ENCODE assay signal across 11 cellular contexts in the genomic region with DNA sequence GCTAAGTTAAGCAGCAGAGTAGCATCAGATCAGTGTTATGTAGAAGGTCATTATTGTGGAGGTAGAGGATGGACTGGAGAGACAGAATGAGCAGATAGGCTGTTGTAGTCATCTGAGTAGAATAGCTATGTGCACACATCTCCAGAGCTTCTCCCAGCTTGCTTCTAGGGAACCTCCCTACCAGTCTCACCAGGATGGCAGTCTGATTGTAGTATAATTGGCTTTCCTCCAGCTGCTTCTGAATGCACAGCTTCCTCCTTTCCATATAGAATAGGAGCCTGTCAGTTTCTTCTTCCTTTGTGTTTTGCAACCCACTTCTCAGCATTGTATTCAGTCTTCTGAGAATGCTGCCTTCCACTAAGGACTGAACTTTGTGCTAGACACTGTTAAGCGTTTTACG. TPM values are rescaled to one million over a fixed set of nuclear protein-coding genes. Genes with fewer than 3 reads are reported as not detected.
DNase-seq lines count a peak whose midpoint lies in the region; ATAC-seq and TF ChIP-seq lines count a peak whose summit lies in the region.
"Had no signal": no experiment of that assay in that cellular context is flagged by ENCODE, and none has a peak within 500 bp of the region (broad histone marks: within the 10 kb centered on the region; RNA-seq: fewer than 3 reads in every experiment).

No MANE protein-coding gene starts in this region.

- no peak overlapping the region for H3K4me2 ChIP-seq in smooth muscle cell

- H3K36me3 ChIP-seq in smooth muscle cell (ENCODE audit: low read depth): no peaks in the 10 kb centered on the region

- WGBS in smooth muscle cell (ENCODE audit: low lambda C conversion rate): 93% methylated on average over 2 of the region's 2 CpGs

- no peaks in the 10 kb centered on the region for H3K27me3 Mint-ChIP-seq in CD4-positive, alpha-beta T cell
- no peaks in the 10 kb centered on the region for H3K27me3 Mint-ChIP-seq in MCF 10A (ENCODE audit: insufficient read depth, unreplicated experiment)
- no peaks in the 10 kb centered on the region for H3K27me3 Mint-ChIP-seq in natural killer cell treated with Interleukin-12 subunit alpha and Interleukin-12 subunit beta and Interleukin-15 and Interleukin-18, amount 100 ng/mL, for 72 hours

- no peaks in the 10 kb centered on the region for H3K9me3 Mint-ChIP-seq in CD4-positive, alpha-beta T cell
- no peaks in the 10 kb centered on the region for H3K9me3 Mint-ChIP-seq in MCF 10A (ENCODE audit: unreplicated experiment)
- H3K9me3 Mint-ChIP-seq in natural killer cell treated with Interleukin-12 subunit alpha and Interleukin-12 subunit beta and Interleukin-15 and Interleukin-18, amount 100 ng/mL, for 72 hours: no peaks in the 10 kb centered on the region

- H3K9me3 ChIP-seq in CD4-positive, alpha-beta T cell (ENCODE audit: control insufficient read depth, low read length): no peaks in the 10 kb centered on the region
- H3K9me3 ChIP-seq in smooth muscle cell (replicated peaks; ENCODE audit: low read depth): no peaks in the 10 kb centered on the region

- ATAC-seq in CD4-positive, alpha-beta T cell (ENCODE audit: poor library complexity): no peak
- ATAC-seq in natural killer cell treated with Interleukin-12 subunit alpha and Interleukin-12 subunit beta and Interleukin-15 and Interleukin-18, amount 100 ng/mL, for 72 hours: no peak

- H3K4me3 Mint-ChIP-seq in CD4-positive, alpha-beta T cell: peak overlapping the region; percentile 90
- H3K4me3 Mint-ChIP-seq in MCF 10A (ENCODE audit: unreplicated experiment): peak overlapping the region; percentile 95
- H3K4me3 Mint-ChIP-seq in natural killer cell treated with Interleukin-12 subunit alpha and Interleukin-12 subunit beta and Interleukin-15 and Interleukin-18, amount 100 ng/mL, for 72 hours: peak overlapping the region; percentile 96

- peak overlapping the region; percentile 94 for H3K27ac Mint-ChIP-seq in CD4-positive, alpha-beta T cell
- H3K27ac Mint-ChIP-seq in MCF 10A (ENCODE audit: low read depth, unreplicated experiment): no peak overlapping the region
- H3K27ac Mint-ChIP-seq in natural killer cell treated with Interleukin-12 subunit alpha and Interleukin-12 subunit beta and Interleukin-15 and Interleukin-18, amount 100 ng/mL, for 72 hours: no peak overlapping the region

- CTCF ChIA-PET in CD4-positive, alpha-beta T cell (lab: Charles Lee): no interaction called here
- CTCF ChIA-PET in MCF 10A (lab: Yijun Ruan, JAX): interaction anchor here (0.7 to 2.0 kb wide), 7 partner anchors 8 to 135 kb away, joined by 3 to 5 read pairs (median 3); no protein-coding TSS in a partner anchor

- peaks cover 78% of the 10 kb centered on the region for H3K36me3 Mint-ChIP-seq in CD4-positive, alpha-beta T cell (ENCODE audit: low read depth)
- H3K36me3 Mint-ChIP-seq in MCF 10A (ENCODE audit: insufficient read depth, unreplicated experiment): peaks cover 69% of the 10 kb centered on the region
- peaks cover 23% of the 10 kb centered on the region for H3K36me3 Mint-ChIP-seq in natural killer cell treated with Interleukin-12 subunit alpha and Interleukin-12 subunit beta and Interleukin-15 and Interleukin-18, amount 100 ng/mL, for 72 hours

- no peaks in the 10 kb centered on the region for H3K27me3 ChIP-seq in CD4-positive, alpha-beta T cell (ENCODE audit: control insufficient read depth, insufficient read depth, low read length)
- no peaks in the 10 kb centered on the region for H3K27me3 ChIP-seq in smooth muscle cell (ENCODE audit: low read depth)

- H3F3A ChIP-seq in smooth muscle cell (ENCODE audit: low read depth): peaks cover 14% of the 10 kb centered on the region

- intact Hi-C loops in CD4-positive, alpha-beta T cell (cut with DNase I, micrococcal nuclease): loop anchor here in 1 of 2 experiments (5.0 kb wide), 1 partner anchor 39 kb away; no protein-coding TSS in a partner anchor
- intact Hi-C loops in MCF 10A (cut with micrococcal nuclease): no loop called here

- H3K4me3 ChIP-seq in smooth muscle cell: no peak overlapping the region

- BruUV-seq in MCF 10A (replicated peaks; lab: Mats Ljungman, UMichigan): no TSS peak

- POLR2A ChIA-PET in CD4-positive, alpha-beta T cell (lab: Charles Lee): interaction anchor here (1.0 to 3.6 kb wide), 7 partner anchors 16 to 177 kb away, joined by 3 to 53 read pairs (median 8); a partner anchor contains a TSS
- POLR2A ChIA-PET in MCF 10A (lab: Yijun Ruan, JAX): interaction anchor here (1.1 to 3.2 kb wide), 2 partner anchors 12 to 138 kb away, joined by 6 to 14 read pairs; a partner anchor contains a TSS

- TF ChIP-seq CTCF in CD4-positive, alpha-beta T cell (IDR thresholded peaks at IDR 0.05): no peak
- TF ChIP-seq CTCF in MCF 10A (IDR thresholded peaks at IDR 0.05; ENCODE audit: unreplicated experiment): no peak
- TF ChIP-seq CTCF in smooth muscle cell (IDR thresholded peaks at IDR 0.05; ENCODE audit: borderline replicate concordance, insufficient read depth, poor library complexity, severe bottlenecking): no peak

- H2AFZ ChIP-seq in smooth muscle cell (ENCODE audit: low read depth): no peak overlapping the region

- peaks cover 66% of the 10 kb centered on the region for H3K4me1 Mint-ChIP-seq in CD4-positive, alpha-beta T cell (ENCODE audit: low read depth)
- peaks cover 26% of the 10 kb centered on the region for H3K4me1 Mint-ChIP-seq in MCF 10A (ENCODE audit: insufficient read depth, unreplicated experiment)
- peaks cover 40 to 48% of the 10 kb centered on the region in 2 donors for H3K4me1 Mint-ChIP-seq in natural killer cell treated with Interleukin-12 subunit alpha and Interleukin-12 subunit beta and Interleukin-15 and Interleukin-18, amount 100 ng/mL, for 72 hours (ENCODE audit: low read depth in 2 of 2)

- no peak for DNase-seq in CD4-positive, alpha-beta T cell
- DNase-seq in NCI-H345 (lab: John Stamatoyannopoulos, UW) (peak; percentile 8), MCF 10A (ENCODE audit: unreplicated experiment) (no peak), foreskin melanocyte (no peak), smooth muscle cell (lab: John Stamatoyannopoulos, UW; ENCODE audit: unreplicated experiment) (no peak), DMS53 (lab: John Stamatoyannopoulos, UW) (no peak), NCI-H524 (lab: John Stamatoyannopoulos, UW) (no peak)
- DNase-seq in natural killer cell treated with Interleukin-12 subunit alpha and Interleukin-12 subunit beta and Interleukin-15 and Interleukin-18, amount 100 ng/mL, for 72 hours (ENCODE audit: low spot score): no peak
- DNase-seq: HCEC 1CT, NCI-H1694 treated with DMSO at 0.1 percent for 48 hours had no signal

- H3K4me1 ChIP-seq in smooth muscle cell (ENCODE audit: low read depth): peaks cover 27% of the 10 kb centered on the region

- H3K27ac ChIP-seq in CD4-positive, alpha-beta T cell (ENCODE audit: low read depth, low read length): no peak overlapping the region
- H3K27ac ChIP-seq in smooth muscle cell (ENCODE audit: low read depth): no peak overlapping the region

- peaks cover 20% of the 10 kb centered on the region for H3K79me2 ChIP-seq in smooth muscle cell (ENCODE audit: low read depth)

- peaks cover 21% of the 10 kb centered on the region for H4K20me1 ChIP-seq in smooth muscle cell (ENCODE audit: low read depth)

- H3K9ac ChIP-seq in smooth muscle cell (ENCODE audit: low read depth): no peak overlapping the region

RNA-seq across cellular contexts. Expression of a gene that starts 2.1 kb away (rescaled TPM):
- total RNA-seq in CD4-positive, alpha-beta T cell: 10 to 100 TPM; 56.7 to 57.3 TPM
- total RNA-seq in MCF 10A (2022) (22.7 and 30.8 TPM in 2 replicates), smooth muscle cell (9.0 and 10.6 TPM in 2 replicates)
- total RNA-seq in natural killer cell treated with Interleukin-12 subunit alpha and Interleukin-12 subunit beta and Interleukin-15 and Interleukin-18, amount 100 ng/mL, for 72 hours: 10 to 100 TPM; 26.0 to 43.2 TPM
- polyA plus RNA-seq in smooth muscle cell: 4.8 and 11.8 TPM in 2 replicates

RNA-seq across cellular contexts. Expression of a gene that starts 2.3 kb away (rescaled TPM):
- 10 to 100 TPM; 24.4 to 24.7 TPM for total RNA-seq in CD4-positive, alpha-beta T cell
- 34.9 and 36.2 TPM in 2 replicates for total RNA-seq in MCF 10A (2022)
- 10 to 100 TPM; 34.6 to 53.1 TPM for total RNA-seq in natural killer cell treated with Interleukin-12 subunit alpha and Interleukin-12 subunit beta and Interleukin-15 and Interleukin-18, amount 100 ng/mL, for 72 hours
- total RNA-seq in smooth muscle cell: 5.2 and 7.6 TPM in 2 replicates
- 1.0 and 3.1 TPM in 2 replicates for polyA plus RNA-seq in smooth muscle cell

RNA-seq across cellular contexts. Expression of a gene that starts 24.2 kb away (rescaled TPM):
- 100 to 1,000 TPM; 166 to 180 TPM for total RNA-seq in CD4-positive, alpha-beta T cell
- total RNA-seq in MCF 10A (2022) (1.0 and 1.1 TPM in 2 replicates), smooth muscle cell (5.8 TPM in 1 of 2 replicates, not detected in the other)
- total RNA-seq in natural killer cell treated with Interleukin-12 subunit alpha and Interleukin-12 subunit beta and Interleukin-15 and Interleukin-18, amount 100 ng/mL, for 72 hours: 10 to 100 TPM; 53.0 to 81.0 TPM
- polyA plus RNA-seq in smooth muscle cell: 1.5 TPM in 1 of 2 replicates, not detected in the other
- total RNA-seq: fibroblast of villous mesenchyme had no signal

RNA-seq across cellular contexts. Expression of a gene that starts 49.2 kb away (rescaled TPM):
- 10 to 100 TPM; 14.0 to 15.8 TPM for total RNA-seq in CD4-positive, alpha-beta T cell
- total RNA-seq in MCF 10A (2022) (30.9 and 43.7 TPM in 2 replicates), smooth muscle cell (19.9 and 21.8 TPM in 2 replicates)
- 10 to 100 TPM in 1 of 2 donors, 1 to 10 TPM in 1; 5.8 to 13.3 TPM for total RNA-seq in natural killer cell treated with Interleukin-12 subunit alpha and Interleukin-12 subunit beta and Interleukin-15 and Interleukin-18, amount 100 ng/mL, for 72 hours
- 31.3 and 32.9 TPM in 2 replicates for polyA plus RNA-seq in smooth muscle cell
